In the genomic region with DNA sequence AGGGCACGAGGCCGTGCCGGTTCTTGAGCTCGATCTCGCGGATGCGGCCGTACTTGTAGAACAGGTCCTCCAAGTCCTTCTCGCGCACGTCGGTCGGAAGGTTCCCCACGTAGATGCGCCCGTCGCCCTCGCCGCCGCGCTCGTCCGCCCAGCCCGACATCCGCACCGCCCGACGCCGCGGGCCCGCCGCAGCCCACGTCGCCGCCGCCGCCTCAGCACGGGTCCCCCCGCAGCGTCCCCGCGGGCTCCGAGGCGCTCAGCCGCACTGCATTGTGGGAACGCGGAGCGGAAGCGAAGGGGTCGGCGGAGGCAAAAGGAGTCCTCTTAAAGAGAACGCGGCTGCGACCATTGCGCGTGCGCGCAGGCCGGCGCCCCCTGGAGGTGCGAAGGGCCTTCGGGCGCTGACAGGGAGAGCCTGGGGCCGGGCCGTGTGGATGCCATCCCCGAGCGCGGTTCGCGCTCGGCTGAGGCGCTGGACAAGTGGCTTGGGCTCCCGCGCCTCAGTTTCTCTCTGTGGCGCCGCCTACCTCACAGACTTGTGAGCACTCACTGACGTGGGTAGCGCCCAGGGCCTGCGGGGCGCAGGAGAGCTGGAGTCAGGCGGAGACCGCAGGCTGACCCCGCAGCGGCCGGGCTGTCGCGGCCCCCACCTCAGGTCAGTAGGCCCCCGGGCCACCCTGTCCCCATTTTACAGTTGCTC, we compare ENCODE assay signal across 1 cellular context.
TF ChIP-seq lines count a peak whose summit lies in the region.

A gene with protein sequence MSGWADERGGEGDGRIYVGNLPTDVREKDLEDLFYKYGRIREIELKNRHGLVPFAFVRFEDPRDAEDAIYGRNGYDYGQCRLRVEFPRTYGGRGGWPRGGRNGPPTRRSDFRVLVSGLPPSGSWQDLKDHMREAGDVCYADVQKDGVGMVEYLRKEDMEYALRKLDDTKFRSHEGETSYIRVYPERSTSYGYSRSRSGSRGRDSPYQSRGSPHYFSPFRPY (minus strand): TSS at position 299 of the 700 bp plus-strand sequence. CDS start 139 bp downstream, at position 160.

TF ChIP-seq in K562, 482 proteins besides CTCF, POLR2A, EP300 and RAD21 (continued from another document):
- TF ChIP-seq, protein P1, sequence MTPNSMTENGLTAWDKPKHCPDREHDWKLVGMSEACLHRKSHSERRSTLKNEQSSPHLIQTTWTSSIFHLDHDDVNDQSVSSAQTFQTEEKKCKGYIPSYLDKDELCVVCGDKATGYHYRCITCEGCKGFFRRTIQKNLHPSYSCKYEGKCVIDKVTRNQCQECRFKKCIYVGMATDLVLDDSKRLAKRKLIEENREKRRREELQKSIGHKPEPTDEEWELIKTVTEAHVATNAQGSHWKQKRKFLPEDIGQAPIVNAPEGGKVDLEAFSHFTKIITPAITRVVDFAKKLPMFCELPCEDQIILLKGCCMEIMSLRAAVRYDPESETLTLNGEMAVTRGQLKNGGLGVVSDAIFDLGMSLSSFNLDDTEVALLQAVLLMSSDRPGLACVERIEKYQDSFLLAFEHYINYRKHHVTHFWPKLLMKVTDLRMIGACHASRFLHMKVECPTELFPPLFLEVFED (CRISPR knock-in tag; conservative IDR thresholded peaks at IDR 0.05): no peak
- 0 out of 2 replicates have a peak, but pooled peaks have one; percentile 14 for TF ChIP-seq SMARCE1 (IDR thresholded peaks at IDR 0.05)
- TF ChIP-seq PML (IDR thresholded peaks at IDR 0.05; ENCODE audit: low read length): peak; percentile 44; the same call in 1 of the 2 replicates
- TF ChIP-seq, protein P2, sequence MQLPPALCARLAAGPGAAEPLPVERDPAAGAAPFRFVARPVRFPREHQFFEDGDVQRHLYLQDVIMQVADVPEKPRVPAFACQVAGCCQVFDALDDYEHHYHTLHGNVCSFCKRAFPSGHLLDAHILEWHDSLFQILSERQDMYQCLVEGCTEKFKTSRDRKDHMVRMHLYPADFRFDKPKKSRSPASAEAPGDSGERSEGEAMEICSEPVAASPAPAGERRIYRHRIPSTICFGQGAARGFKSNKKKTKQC (CRISPR knock-in tag; IDR thresholded peaks at IDR 0.05): peak; percentile 75; the same call in 1 of the 2 replicates
- TF ChIP-seq TRIM24 (IDR thresholded peaks at IDR 0.05): no peak; a peak in 1 of 4 replicates
- peak; percentile 41; the same call in 1 of the 2 replicates for TF ChIP-seq HDAC2 (IDR thresholded peaks at IDR 0.05)
- TF ChIP-seq, protein P3, sequence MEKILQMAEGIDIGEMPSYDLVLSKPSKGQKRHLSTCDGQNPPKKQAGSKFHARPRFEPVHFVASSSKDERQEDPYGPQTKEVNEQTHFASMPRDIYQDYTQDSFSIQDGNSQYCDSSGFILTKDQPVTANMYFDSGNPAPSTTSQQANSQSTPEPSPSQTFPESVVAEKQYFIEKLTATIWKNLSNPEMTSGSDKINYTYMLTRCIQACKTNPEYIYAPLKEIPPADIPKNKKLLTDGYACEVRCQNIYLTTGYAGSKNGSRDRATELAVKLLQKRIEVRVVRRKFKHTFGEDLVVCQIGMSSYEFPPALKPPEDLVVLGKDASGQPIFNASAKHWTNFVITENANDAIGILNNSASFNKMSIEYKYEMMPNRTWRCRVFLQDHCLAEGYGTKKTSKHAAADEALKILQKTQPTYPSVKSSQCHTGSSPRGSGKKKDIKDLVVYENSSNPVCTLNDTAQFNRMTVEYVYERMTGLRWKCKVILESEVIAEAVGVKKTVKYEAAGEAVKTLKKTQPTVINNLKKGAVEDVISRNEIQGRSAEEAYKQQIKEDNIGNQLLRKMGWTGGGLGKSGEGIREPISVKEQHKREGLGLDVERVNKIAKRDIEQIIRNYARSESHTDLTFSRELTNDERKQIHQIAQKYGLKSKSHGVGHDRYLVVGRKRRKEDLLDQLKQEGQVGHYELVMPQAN (IDR thresholded peaks at IDR 0.05; ENCODE audit: borderline replicate concordance): no peak; the same call in none of the 2 replicates
